13 cellular contexts compared by ENCODE assay signal in genomic region chr12:47785887-47786661, GRCh38. TPM values are rescaled to one million over a fixed set of nuclear protein-coding genes. Genes with fewer than 3 reads are reported as not detected.
DNase-seq lines count a peak whose midpoint lies in the region; ATAC-seq and TF ChIP-seq lines count a peak whose summit lies in the region.
"Had no signal": no experiment of that assay in that cellular context is flagged by ENCODE, and none has a peak within 500 bp of the region (broad histone marks: within the 10 kb centered on the region; RNA-seq: fewer than 3 reads in every experiment).

No MANE protein-coding gene starts in this region.

- H3K4me3 Mint-ChIP-seq in CD4-positive, alpha-beta T cell, result no peak overlapping the region
- H3K4me3 Mint-ChIP-seq in activated B cell treated with CpG ODN at 0.5 μM for 24 hours, result no peak overlapping the region
- H3K4me3 Mint-ChIP-seq in endothelial cell (ENCODE audit: unreplicated experiment), result peak overlapping the region; percentile 59
- H3K4me3 Mint-ChIP-seq: activated naive CD8-positive, alpha-beta T cell treated with anti-CD3 and anti-CD28 coated beads, Interleukin-2, amount 10 ng/mL, durations not matched to agents 7 days and 5 days; memory B cell had no signal

- no peak for DNase-seq in CD4-positive, alpha-beta T cell
- DNase-seq in activated B cell treated with CpG ODN at 0.5 μM for 24 hours (no peak), endothelial cell (ENCODE audit: low spot score) (no peak), sigmoid colon (no peak), NOMO-1 treated with DMSO at 0.1 percent for 48 hours (lab: John Stamatoyannopoulos, UW; ENCODE audit: unreplicated experiment) (no peak)
- DNase-seq: activated naive CD8-positive, alpha-beta T cell treated with anti-CD3 and anti-CD28 coated beads, Interleukin-2, amount 10 ng/mL, durations not matched to agents 7 days and 5 days; DMS53; NCI-H1048; occipital lobe had no signal

- H3K27ac ChIP-seq in CD4-positive, alpha-beta T cell (ENCODE audit: low read depth, low read length), result no peak overlapping the region
- peak overlapping the region; percentile 29 to 68 (median 37) for H3K27ac ChIP-seq in sigmoid colon

- no peaks in the 10 kb centered on the region for H3K9me3 ChIP-seq in CD4-positive, alpha-beta T cell (ENCODE audit: control insufficient read depth, low read length)
- H3K9me3 ChIP-seq in sigmoid colon, result no peaks in the 10 kb centered on the region

- 90 to 91% methylated on average over 11 of the region's 11 CpGs for WGBS in sigmoid colon, 2 donors

- ATAC-seq in CD4-positive, alpha-beta T cell (ENCODE audit: poor library complexity), result no peak
- ATAC-seq in activated B cell treated with CpG ODN at 0.5 μM for 24 hours (ENCODE audit: low read depth) (no peak), GM21447 (IDR thresholded peaks at IDR 0.05; ENCODE audit: unreplicated experiment) (no peak), SK-N-SH treated with all-trans-retinoic acid at 6 μM for 48 hours (no peak), GM18519 (IDR thresholded peaks at IDR 0.05; ENCODE audit: low FRiP score, unreplicated experiment) (no peak)

- peaks cover 79% of the 10 kb centered on the region for H3K36me3 Mint-ChIP-seq in CD4-positive, alpha-beta T cell (ENCODE audit: low read depth)
- H3K36me3 Mint-ChIP-seq in activated B cell treated with CpG ODN at 0.5 μM for 24 hours (ENCODE audit: low read depth) (peaks cover 84% of the 10 kb centered on the region), endothelial cell (ENCODE audit: low read depth, unreplicated experiment) (peaks cover 68% of the 10 kb centered on the region)

- H3K27me3 ChIP-seq in CD4-positive, alpha-beta T cell (ENCODE audit: control insufficient read depth, insufficient read depth, low read length), result no peaks in the 10 kb centered on the region
- H3K27me3 ChIP-seq in sigmoid colon, result no peaks in the 10 kb centered on the region

- TF ChIP-seq POLR2A in sigmoid colon (IDR thresholded peaks at IDR 0.05), result no peak

- no peaks in the 10 kb centered on the region for H3K4me1 Mint-ChIP-seq in CD4-positive, alpha-beta T cell (ENCODE audit: low read depth)
- H3K4me1 Mint-ChIP-seq in activated B cell treated with CpG ODN at 0.5 μM for 24 hours (no peaks in the 10 kb centered on the region), endothelial cell (ENCODE audit: unreplicated experiment) (peaks cover 6% of the 10 kb centered on the region)

- POLR2A ChIA-PET in CD4-positive, alpha-beta T cell (lab: Charles Lee), result interaction anchor here (0.8 to 1.1 kb wide), 2 partner anchors 45 to 47 kb away, joined by 3 read pairs; no protein-coding TSS in a partner anchor
- POLR2A ChIA-PET in activated B cell treated with CpG ODN at 0.5 μM for 24 hours (lab: Charles Lee), result interaction anchor here (1.3 to 1.4 kb wide), 2 partner anchors 21 to 28 kb away, joined by 4 to 5 read pairs; no protein-coding TSS in a partner anchor

- no peak for TF ChIP-seq EP300 in sigmoid colon (IDR thresholded peaks at IDR 0.05)

- intact Hi-C loops in CD4-positive, alpha-beta T cell (cut with DNase I, micrococcal nuclease), result no loop called here
- intact Hi-C loops in activated B cell treated with CpG ODN at 0.5 μM for 24 hours (cut with micrococcal nuclease) (no loop called here), sigmoid colon (cut with DNase I) (no loop called here)

- peak overlapping the region; percentile 7 for H3K27ac Mint-ChIP-seq in CD4-positive, alpha-beta T cell
- H3K27ac Mint-ChIP-seq in activated B cell treated with CpG ODN at 0.5 μM for 24 hours, result peak overlapping the region; percentile 24
- peak overlapping the region; percentile 36 for H3K27ac Mint-ChIP-seq in endothelial cell (ENCODE audit: unreplicated experiment)
- H3K27ac Mint-ChIP-seq: activated naive CD8-positive, alpha-beta T cell treated with anti-CD3 and anti-CD28 coated beads, Interleukin-2, amount 10 ng/mL, durations not matched to agents 7 days and 5 days had no signal

- peaks cover 62 to 96% (median 79%) of the 10 kb centered on the region in 4 donors for H3K36me3 ChIP-seq in sigmoid colon

- H3K4me3 ChIP-seq in sigmoid colon, result no peak overlapping the region

- no peaks in the 10 kb centered on the region for H3K27me3 Mint-ChIP-seq in CD4-positive, alpha-beta T cell
- H3K27me3 Mint-ChIP-seq in activated B cell treated with CpG ODN at 0.5 μM for 24 hours, result no peaks in the 10 kb centered on the region
- H3K27me3 Mint-ChIP-seq in endothelial cell (ENCODE audit: unreplicated experiment), result peaks cover 42% of the 10 kb centered on the region
- H3K27me3 Mint-ChIP-seq: activated naive CD8-positive, alpha-beta T cell treated with anti-CD3 and anti-CD28 coated beads, Interleukin-2, amount 10 ng/mL, durations not matched to agents 7 days and 5 days; memory B cell had no signal

- H3K9me3 Mint-ChIP-seq in CD4-positive, alpha-beta T cell, result no peaks in the 10 kb centered on the region
- H3K9me3 Mint-ChIP-seq in activated B cell treated with CpG ODN at 0.5 μM for 24 hours, result no peaks in the 10 kb centered on the region
- H3K9me3 Mint-ChIP-seq in endothelial cell (ENCODE audit: unreplicated experiment), result no peaks in the 10 kb centered on the region
- H3K9me3 Mint-ChIP-seq: activated naive CD8-positive, alpha-beta T cell treated with anti-CD3 and anti-CD28 coated beads, Interleukin-2, amount 10 ng/mL, durations not matched to agents 7 days and 5 days; memory B cell had no signal

- no peak for TF ChIP-seq CTCF in CD4-positive, alpha-beta T cell (IDR thresholded peaks at IDR 0.05)
- TF ChIP-seq CTCF in activated B cell treated with CpG ODN at 0.5 μM for 24 hours (IDR thresholded peaks at IDR 0.05), result no peak
- no peak for TF ChIP-seq CTCF in endothelial cell (IDR thresholded peaks at IDR 0.05; ENCODE audit: unreplicated experiment)
- TF ChIP-seq CTCF in sigmoid colon (IDR thresholded peaks at IDR 0.05), result no peak

- CTCF ChIA-PET in CD4-positive, alpha-beta T cell (lab: Charles Lee), result interaction anchor here (3.3 kb wide), 1 partner anchor 53 kb away, joined by 10 read pairs; no protein-coding TSS in a partner anchor
- CTCF ChIA-PET in activated B cell treated with CpG ODN at 0.5 μM for 24 hours (lab: Charles Lee), result interaction anchor here (1.0 to 1.7 kb wide), 3 partner anchors 22 to 52 kb away, joined by 3 to 6 read pairs (median 4); no protein-coding TSS in a partner anchor

- H3K4me1 ChIP-seq in sigmoid colon, result peaks cover 0 to 4% (median 2%) of the 10 kb centered on the region in 4 donors

TF ChIP-seq in SK-N-SH treated with all-trans-retinoic acid at 6 μM for 48 hours, 23 proteins besides CTCF, POLR2A, EP300 and RAD21 (continues in another document):
- TF ChIP-seq OSR1 (CRISPR knock-in tag; IDR thresholded peaks at IDR 0.05) (no peak), ESRRG (CRISPR knock-in tag; IDR thresholded peaks at IDR 0.05) (no peak), ZC3H10 (CRISPR knock-in tag; IDR thresholded peaks at IDR 0.05) (no peak), ARNTL (CRISPR knock-in tag; IDR thresholded peaks at IDR 0.05; ENCODE audit: borderline replicate concordance, low read depth) (no peak), ISL1 (CRISPR knock-in tag; IDR thresholded peaks at IDR 0.05) (no peak), ZFP3 (CRISPR knock-in tag; IDR thresholded peaks at IDR 0.05) (no peak), ZFP30 (CRISPR knock-in tag; IDR thresholded peaks at IDR 0.05) (no peak), ZNF70 (CRISPR knock-in tag; IDR thresholded peaks at IDR 0.05) (no peak), GLIS3 (CRISPR knock-in tag; IDR thresholded peaks at IDR 0.05) (no peak), CREB5 (CRISPR knock-in tag; IDR thresholded peaks at IDR 0.05; ENCODE audit: low read depth) (no peak)
- TF ChIP-seq, protein P1, sequence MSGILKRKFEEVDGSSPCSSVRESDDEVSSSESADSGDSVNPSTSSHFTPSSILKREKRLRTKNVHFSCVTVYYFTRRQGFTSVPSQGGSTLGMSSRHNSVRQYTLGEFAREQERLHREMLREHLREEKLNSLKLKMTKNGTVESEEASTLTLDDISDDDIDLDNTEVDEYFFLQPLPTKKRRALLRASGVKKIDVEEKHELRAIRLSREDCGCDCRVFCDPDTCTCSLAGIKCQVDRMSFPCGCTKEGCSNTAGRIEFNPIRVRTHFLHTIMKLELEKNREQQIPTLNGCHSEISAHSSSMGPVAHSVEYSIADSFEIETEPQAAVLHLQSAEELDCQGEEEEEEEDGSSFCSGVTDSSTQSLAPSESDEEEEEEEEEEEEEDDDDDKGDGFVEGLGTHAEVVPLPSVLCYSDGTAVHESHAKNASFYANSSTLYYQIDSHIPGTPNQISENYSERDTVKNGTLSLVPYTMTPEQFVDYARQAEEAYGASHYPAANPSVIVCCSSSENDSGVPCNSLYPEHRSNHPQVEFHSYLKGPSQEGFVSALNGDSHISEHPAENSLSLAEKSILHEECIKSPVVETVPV (CRISPR knock-in tag; IDR thresholded peaks at IDR 0.05), result no peak

RNA-seq across cellular contexts. Expression of gene SLC48A1, which starts 13.0 kb away (rescaled TPM):
- total RNA-seq in CD4-positive, alpha-beta T cell, result 1 to 10 TPM; 4.5 to 5.8 TPM
- total RNA-seq in activated B cell treated with CpG ODN at 0.5 μM for 24 hours (12.7 and 12.8 TPM in 2 replicates), endothelial cell (ENCODE audit: unreplicated experiment) (65.5 TPM), sigmoid colon (10 to 100 TPM; 30.3 to 46.6 (median 32.2) TPM)
- 10 to 100 TPM in 2 of 3 donors, 1 to 10 TPM in 1; 6.9 to 14.2 (median 12.0) TPM for polyA plus RNA-seq in sigmoid colon

RNA-seq across cellular contexts. Expression of gene RAPGEF3, which starts 27.4 kb away (rescaled TPM):
- under 1 TPM; 0.17 to 0.33 TPM for total RNA-seq in CD4-positive, alpha-beta T cell
- total RNA-seq in activated B cell treated with CpG ODN at 0.5 μM for 24 hours, result 2.7 and 5.0 TPM in 2 replicates
- 81.5 TPM for total RNA-seq in endothelial cell (ENCODE audit: unreplicated experiment)
- 10 to 100 TPM; 13.8 to 36.8 (median 14.6) TPM for total RNA-seq in sigmoid colon
- 10 to 100 TPM in 1 of 3 donors, 1 to 10 TPM in 2; 3.9 to 16.2 (median 4.2) TPM for polyA plus RNA-seq in sigmoid colon

RNA-seq across cellular contexts. Expression of gene HDAC7, which starts 33.6 kb away (rescaled TPM):
- total RNA-seq in CD4-positive, alpha-beta T cell, result 100 to 1,000 TPM; 116 to 122 TPM
- 103 and 126 TPM in 2 replicates for total RNA-seq in activated B cell treated with CpG ODN at 0.5 μM for 24 hours
- total RNA-seq in endothelial cell (ENCODE audit: unreplicated experiment), result 387 TPM
- total RNA-seq in sigmoid colon, result 10 to 100 TPM; 45.3 to 79.2 (median 53.1) TPM
- polyA plus RNA-seq in sigmoid colon, result 10 to 100 TPM in 2 of 3 donors, 1 to 10 TPM in 1; 6.5 to 44.8 (median 16.8) TPM
